1 cellular context compared by ENCODE assay signal in genomic region chr16:46632778-46633733, GRCh38.
TF ChIP-seq lines count a peak whose summit lies in the region.

No MANE protein-coding gene starts in this region.

TF ChIP-seq in H1, 55 proteins besides CTCF, POLR2A, EP300 and RAD21 (continued from another document):
- TF ChIP-seq CHD7 (IDR thresholded peaks at IDR 0.05; ENCODE audit: insufficient replicate concordance, low read length): no peak
- no peak for TF ChIP-seq CEBPB (IDR thresholded peaks at IDR 0.05; ENCODE audit: low read depth, low read length)
- TF ChIP-seq, protein P1, sequence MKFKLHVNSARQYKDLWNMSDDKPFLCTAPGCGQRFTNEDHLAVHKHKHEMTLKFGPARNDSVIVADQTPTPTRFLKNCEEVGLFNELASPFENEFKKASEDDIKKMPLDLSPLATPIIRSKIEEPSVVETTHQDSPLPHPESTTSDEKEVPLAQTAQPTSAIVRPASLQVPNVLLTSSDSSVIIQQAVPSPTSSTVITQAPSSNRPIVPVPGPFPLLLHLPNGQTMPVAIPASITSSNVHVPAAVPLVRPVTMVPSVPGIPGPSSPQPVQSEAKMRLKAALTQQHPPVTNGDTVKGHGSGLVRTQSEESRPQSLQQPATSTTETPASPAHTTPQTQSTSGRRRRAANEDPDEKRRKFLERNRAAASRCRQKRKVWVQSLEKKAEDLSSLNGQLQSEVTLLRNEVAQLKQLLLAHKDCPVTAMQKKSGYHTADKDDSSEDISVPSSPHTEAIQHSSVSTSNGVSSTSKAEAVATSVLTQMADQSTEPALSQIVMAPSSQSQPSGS (IDR thresholded peaks at IDR 0.05; ENCODE audit: low read length): no peak
- TF ChIP-seq BACH1 (IDR thresholded peaks at IDR 0.05; ENCODE audit: low read length): no peak
- no peak for TF ChIP-seq ASH2L (IDR thresholded peaks at IDR 0.05; ENCODE audit: low read length)
- TF ChIP-seq SAP30 (IDR thresholded peaks at IDR 0.05; ENCODE audit: insufficient read depth, insufficient replicate concordance, low read length): no peak
- no peak for TF ChIP-seq CBX5 (IDR thresholded peaks at IDR 0.05; ENCODE audit: low read depth, low read length)
- no peak for TF ChIP-seq KDM5A (IDR thresholded peaks at IDR 0.05; ENCODE audit: low read length)
- TF ChIP-seq KDM4A (IDR thresholded peaks at IDR 0.05; ENCODE audit: low read depth, low read length, severe bottlenecking): peak; percentile 73
- TF ChIP-seq JUND (IDR thresholded peaks at IDR 0.05; ENCODE audit: low read length): no peak
- no peak for TF ChIP-seq GABPA (IDR thresholded peaks at IDR 0.05; ENCODE audit: borderline replicate concordance, insufficient read depth, low read length)
- TF ChIP-seq USF2 (IDR thresholded peaks at IDR 0.05; ENCODE audit: low read length): no peak
- TF ChIP-seq JUN (IDR thresholded peaks at IDR 0.05; ENCODE audit: low read depth, low read length): no peak
- TF ChIP-seq SRF (IDR thresholded peaks at IDR 0.05; ENCODE audit: low read depth, low read length): no peak
- TF ChIP-seq SIRT6 (IDR thresholded peaks at IDR 0.05; ENCODE audit: low read length): no peak
- peak; percentile 93 for TF ChIP-seq TBP (IDR thresholded peaks at IDR 0.05; ENCODE audit: low read depth, low read length)
- peak; percentile 89 for TF ChIP-seq TAF1 (IDR thresholded peaks at IDR 0.05; ENCODE audit: low read depth, low read length)
- TF ChIP-seq HDAC6 (IDR thresholded peaks at IDR 0.05; ENCODE audit: low read depth, low read length): no peak
- TF ChIP-seq MAFK (IDR thresholded peaks at IDR 0.05; ENCODE audit: low read depth, low read length): no peak
- TF ChIP-seq CREB1 (IDR thresholded peaks at IDR 0.05): no peak
- TF ChIP-seq HDAC2 (IDR thresholded peaks at IDR 0.05; ENCODE audit: borderline replicate concordance in 1 of 2, low read depth in 2 of 2, low read length in 2 of 2): no peak
- TF ChIP-seq TAF7 (optimal IDR thresholded peaks at IDR 0.05; ENCODE audit: borderline replicate concordance, low read depth, low read length): peak; percentile 51
- 0 out of 2 replicates have a peak, but pooled peaks have one; percentile 28 for TF ChIP-seq GTF2F1 (IDR thresholded peaks at IDR 0.05; ENCODE audit: borderline replicate concordance, low read depth, low read length)
- TF ChIP-seq ZNF274 (IDR thresholded peaks at IDR 0.05; ENCODE audit: borderline replicate concordance, extremely low read depth, low read length): no peak
- TF ChIP-seq SIX5 (IDR thresholded peaks at IDR 0.05; ENCODE audit: low read depth, low read length): no peak
- no peak for TF ChIP-seq NRF1 (IDR thresholded peaks at IDR 0.05; ENCODE audit: low read depth, low read length)
- no peak for TF ChIP-seq EGR1 (IDR thresholded peaks at IDR 0.05; ENCODE audit: borderline replicate concordance, low read depth, low read length)
- 0 out of 2 replicates have a peak, but pooled peaks have one; percentile 13 for TF ChIP-seq MAX (IDR thresholded peaks at IDR 0.05)
- no peak for TF ChIP-seq SP4 (IDR thresholded peaks at IDR 0.05; ENCODE audit: low read length)
- no peak for TF ChIP-seq RNF2 (IDR thresholded peaks at IDR 0.05; ENCODE audit: borderline replicate concordance, low read depth, low read length, missing control alignments, poor library complexity, severe bottlenecking)
- no peak for TF ChIP-seq BCL11A (IDR thresholded peaks at IDR 0.05; ENCODE audit: low read depth in 2 of 2, low read length in 2 of 2)
- TF ChIP-seq CHD2 (IDR thresholded peaks at IDR 0.05; ENCODE audit: low read length): no peak
TF ChIP-seq in H1: peak in this region for 9.
